Comparison of ENCODE assay signal across 11 cellular contexts in the genomic region with DNA sequence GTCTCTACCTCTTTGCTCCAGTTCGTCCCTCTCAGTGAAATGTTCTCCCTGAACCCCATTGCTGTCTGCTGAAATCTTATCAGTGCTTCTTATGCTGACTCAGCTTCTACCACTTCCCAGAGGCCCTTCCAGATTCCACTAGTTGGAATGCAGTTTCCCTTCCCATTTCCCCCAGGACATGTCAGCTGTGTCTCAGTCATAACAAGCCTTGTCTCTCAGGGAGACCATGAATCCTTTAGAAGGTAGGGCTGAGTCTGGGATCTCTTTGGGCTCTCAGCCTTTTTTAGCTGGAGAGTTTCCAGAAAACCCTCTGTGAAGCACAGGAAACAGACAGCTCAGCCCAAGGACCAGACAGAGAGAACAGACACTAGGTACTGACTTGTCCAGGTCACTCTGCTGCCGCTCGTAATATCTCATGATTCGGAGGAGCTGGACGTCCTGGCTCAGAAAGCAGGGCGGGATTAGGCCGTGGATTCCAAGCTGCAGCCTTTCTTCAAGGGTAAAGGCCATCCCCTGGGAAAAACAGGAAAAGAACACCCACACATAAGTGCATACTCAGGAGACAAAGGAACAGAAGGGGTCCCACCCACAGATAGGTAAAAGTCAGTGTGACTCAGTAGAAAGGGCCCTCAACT.
DNase-seq lines count a peak whose midpoint lies in the region; ATAC-seq and TF ChIP-seq lines count a peak whose summit lies in the region.
"Had no signal": no experiment of that assay in that cellular context is flagged by ENCODE, and none has a peak within 500 bp of the region (broad histone marks: within the 10 kb centered on the region; RNA-seq: fewer than 3 reads in every experiment).

No MANE protein-coding gene starts in this region.

- TF ChIP-seq CTCF in AG04450 (IDR thresholded peaks at IDR 0.05; ENCODE audit: low read depth, low read length) (no peak), gastroesophageal sphincter (IDR thresholded peaks at IDR 0.05) (no peak), ovary (IDR thresholded peaks at IDR 0.05) (no peak)

- TF ChIP-seq EP300 in gastroesophageal sphincter (IDR thresholded peaks at IDR 0.05) = no peak
- TF ChIP-seq EP300 in ovary (IDR thresholded peaks at IDR 0.05) = no peak

- CTCF ChIA-PET in AG04450 (lab: Charles Lee) = interaction anchor here (0.6 to 0.9 kb wide), 3 partner anchors 12 to 55 kb away, joined by 3 to 4 read pairs (median 3); no protein-coding TSS in a partner anchor

- WGBS in adipose tissue, 3 donors = 44 to 85% (median 48%) methylated on average over 7 of the region's 7 CpGs
- WGBS in gastroesophageal sphincter (ENCODE audit: low coverage in 1 of 2), 2 donors = 35 to 44% methylated on average over 3 of the region's 7 CpGs
- WGBS in ovary, 3 donors = 8 to 18% (median 11%) methylated on average over 7 of the region's 7 CpGs

- H3K4me1 ChIP-seq in gastroesophageal sphincter (peaks cover 0 to 27% (median 12%) of the 10 kb centered on the region in 3 donors), ovary (ENCODE audit: insufficient read depth) (peaks cover 17% of the 10 kb centered on the region)

- intact Hi-C loops in ovary (cut with DNase I) = no loop called here

- H3K9me3 ChIP-seq in AG04450 (ENCODE audit: control insufficient read depth, insufficient read depth, low read length) (no peaks in the 10 kb centered on the region), gastroesophageal sphincter (no peaks in the 10 kb centered on the region), ovary (no peaks in the 10 kb centered on the region)

- ATAC-seq in gastroesophageal sphincter = peak; percentile 44
- ATAC-seq in HG02870 (IDR thresholded peaks at IDR 0.05; ENCODE audit: unreplicated experiment) = no peak
- ATAC-seq in HG02840 (IDR thresholded peaks at IDR 0.05; ENCODE audit: low FRiP score, unreplicated experiment) = no peak
- no peak for ATAC-seq in HG02970 (IDR thresholded peaks at IDR 0.05; ENCODE audit: low FRiP score, unreplicated experiment)

- POLR2A ChIA-PET in AG04450 (lab: Yijun Ruan, JAX) = no interaction called here

- H3K36me3 ChIP-seq in gastroesophageal sphincter (peaks cover 0 to 21% of the 10 kb centered on the region in 2 donors), ovary (no peaks in the 10 kb centered on the region)

- H3K27me3 ChIP-seq in AG04450 (ENCODE audit: control insufficient read depth, insufficient read depth, low read length) = no peaks in the 10 kb centered on the region
- no peaks in the 10 kb centered on the region for H3K27me3 ChIP-seq in gastroesophageal sphincter
- no peaks in the 10 kb centered on the region for H3K27me3 ChIP-seq in ovary

- H3K4me3 ChIP-seq in AG04450 (ENCODE audit: low read depth, low read length) (no peak overlapping the region), gastroesophageal sphincter (no peak overlapping the region), ovary (no peak overlapping the region)

- TF ChIP-seq POLR2A in gastroesophageal sphincter (IDR thresholded peaks at IDR 0.05) (no peak), ovary (IDR thresholded peaks at IDR 0.05) (no peak)

- H3K27ac ChIP-seq in AG04450 (ENCODE audit: low read depth, low read length) = peak overlapping the region; percentile 31
- peak overlapping the region; percentile 76 for H3K27ac ChIP-seq in adipose tissue (ENCODE audit: low read depth, low read length)
- peak overlapping the region in 3 of 4 donors; percentile 60 to 74 (median 64) for H3K27ac ChIP-seq in gastroesophageal sphincter
- peak overlapping the region; percentile 13 to 51 for H3K27ac ChIP-seq in ovary
- H3K27ac ChIP-seq: VCaP had no signal

- DNase-seq in AG04450 (ENCODE audit: low read depth, low spot score) (no peak), ovary (peak; percentile 36 to 58 (median 54)), KG1 (lab: John Stamatoyannopoulos, UW) (no peak)
- DNase-seq: activated naive CD8-positive, alpha-beta T cell treated with anti-CD3 and anti-CD28 coated beads, Interleukin-2, amount 10 ng/mL, durations not matched to agents 7 days and 5 days; NCI-H187 treated with DMSO at 0.1 percent for 48 hours had no signal

Comparison
In these comparisons a context has a peak if more than half of its experiments do, and no peak if none do; other contexts are left out.
1. DNase-seq: peak in ovary (5 of 5); none in AG04450 (single experiment) and KG1 (single experiment).
2. Peak in every context shown above with its lines, with median percentiles within 50 percentile points of each other: H3K27ac ChIP-seq.